In the genomic region with DNA sequence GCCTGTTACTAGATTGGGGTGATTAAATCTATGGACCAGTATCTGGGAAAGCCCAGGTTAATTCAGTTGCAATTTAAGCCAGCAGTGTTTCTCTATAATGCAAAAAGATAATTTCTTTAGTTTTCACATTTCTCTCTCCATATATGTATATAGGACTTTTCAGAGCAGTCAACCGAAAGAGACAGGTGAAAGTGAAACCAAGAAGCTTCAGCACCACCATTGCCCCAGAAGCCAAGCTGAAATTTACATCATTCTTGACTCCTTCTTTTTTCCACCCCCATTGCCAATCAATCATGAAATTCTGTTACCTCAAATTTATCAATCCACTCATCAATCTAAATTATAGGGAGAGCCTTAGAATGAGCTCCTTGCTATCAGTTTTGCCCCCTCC, we compare ENCODE assay signal across 9 cellular contexts. TPM values are rescaled to one million over a fixed set of nuclear protein-coding genes. Genes with fewer than 3 reads are reported as not detected.
DNase-seq lines count a peak whose midpoint lies in the region; ATAC-seq, FAIRE-seq and TF ChIP-seq lines count a peak whose summit lies in the region.
"Had no signal": no experiment of that assay in that cellular context is flagged by ENCODE, and none has a peak within 500 bp of the region (broad histone marks: within the 10 kb centered on the region; RNA-seq: fewer than 3 reads in every experiment).

No MANE protein-coding gene starts in this region.

- CTCF ChIA-PET in activated CD8-positive, alpha-beta T cell treated with anti-CD3 and anti-CD28 coated beads, Interleukin-2, amount 10 ng/mL, durations not matched to agents 7 days and 5 days (lab: Charles Lee), result interaction anchor here (0.9 kb wide), 1 partner anchor 255 kb away, joined by 5 read pairs; no protein-coding TSS in a partner anchor

- H3K4me1 Mint-ChIP-seq in activated naive CD4-positive, alpha-beta T cell treated with anti-CD3 and anti-CD28 coated beads, Interleukin-2, amount 50 U/mL, for 24 hours, result peaks cover 36% of the 10 kb centered on the region
- peaks cover 36% of the 10 kb centered on the region for H3K4me1 Mint-ChIP-seq in activated CD8-positive, alpha-beta T cell treated with anti-CD3 and anti-CD28 coated beads, Interleukin-2, amount 10 ng/mL, durations not matched to agents 7 days and 5 days (ENCODE audit: low read depth)
- peaks cover 35% of the 10 kb centered on the region for H3K4me1 Mint-ChIP-seq in mesothelial cell of epicardium

- H3K36me3 Mint-ChIP-seq in activated naive CD4-positive, alpha-beta T cell treated with anti-CD3 and anti-CD28 coated beads, Interleukin-2, amount 50 U/mL, for 24 hours, result no peaks in the 10 kb centered on the region
- H3K36me3 Mint-ChIP-seq in activated CD8-positive, alpha-beta T cell treated with anti-CD3 and anti-CD28 coated beads, Interleukin-2, amount 10 ng/mL, durations not matched to agents 7 days and 5 days (ENCODE audit: low read depth), result peaks cover 6% of the 10 kb centered on the region
- H3K36me3 Mint-ChIP-seq in mesothelial cell of epicardium, result peaks cover 2% of the 10 kb centered on the region

- peak overlapping the region; percentile 87 for H3K4me3 Mint-ChIP-seq in activated naive CD4-positive, alpha-beta T cell treated with anti-CD3 and anti-CD28 coated beads, Interleukin-2, amount 50 U/mL, for 24 hours
- H3K4me3 Mint-ChIP-seq in activated CD8-positive, alpha-beta T cell treated with anti-CD3 and anti-CD28 coated beads, Interleukin-2, amount 10 ng/mL, durations not matched to agents 7 days and 5 days, result peak overlapping the region; percentile 87
- peak overlapping the region; percentile 76 for H3K4me3 Mint-ChIP-seq in mesothelial cell of epicardium

- POLR2A ChIA-PET in activated CD8-positive, alpha-beta T cell treated with anti-CD3 and anti-CD28 coated beads, Interleukin-2, amount 10 ng/mL, durations not matched to agents 7 days and 5 days (lab: Charles Lee), result no interaction called here

- no peak for DNase-seq in activated naive CD4-positive, alpha-beta T cell treated with anti-CD3 and anti-CD28 coated beads, Interleukin-2, amount 50 U/mL, for 16 hours
- DNase-seq in activated CD8-positive, alpha-beta T cell treated with anti-CD3 and anti-CD28 coated beads, Interleukin-2, amount 10 ng/mL, durations not matched to agents 7 days and 5 days, result peak; percentile 40
- DNase-seq in mesothelial cell of epicardium (ENCODE audit: low spot score in 2 of 2, unreplicated experiment in 2 of 2) (no peak), NCI-H526 (lab: John Stamatoyannopoulos, UW) (no peak), frontal cortex (ENCODE audit: low spot score in 2 of 2) (no peak), superior temporal gyrus (ENCODE audit: extremely low spot score) (no peak)

- H3K27ac Mint-ChIP-seq in activated naive CD4-positive, alpha-beta T cell treated with anti-CD3 and anti-CD28 coated beads, Interleukin-2, amount 50 U/mL, for 24 hours, result no peak overlapping the region
- H3K27ac Mint-ChIP-seq in activated CD8-positive, alpha-beta T cell treated with anti-CD3 and anti-CD28 coated beads, Interleukin-2, amount 10 ng/mL, durations not matched to agents 7 days and 5 days, result peak overlapping the region; percentile 79
- peak overlapping the region; percentile 96 for H3K27ac Mint-ChIP-seq in mesothelial cell of epicardium

- peak; percentile 62 for ATAC-seq in HG03095 (IDR thresholded peaks at IDR 0.05; ENCODE audit: unreplicated experiment)
- ATAC-seq in activated CD8-positive, alpha-beta T cell treated with anti-CD3 and anti-CD28 coated beads, Interleukin-2, amount 10 ng/mL, durations not matched to agents 7 days and 5 days, result peak; percentile 29

- TF ChIP-seq CTCF in mesothelial cell of epicardium (IDR thresholded peaks at IDR 0.05; ENCODE audit: unreplicated experiment), result no peak

- H3K9me3 Mint-ChIP-seq in activated naive CD4-positive, alpha-beta T cell treated with anti-CD3 and anti-CD28 coated beads, Interleukin-2, amount 50 U/mL, for 24 hours, result no peaks in the 10 kb centered on the region
- peaks cover 3% of the 10 kb centered on the region for H3K9me3 Mint-ChIP-seq in activated CD8-positive, alpha-beta T cell treated with anti-CD3 and anti-CD28 coated beads, Interleukin-2, amount 10 ng/mL, durations not matched to agents 7 days and 5 days (ENCODE audit: insufficient read depth)
- peaks cover 5% of the 10 kb centered on the region for H3K9me3 Mint-ChIP-seq in mesothelial cell of epicardium

- FAIRE-seq in frontal cortex (lab: Jason Lieb, UNC), result no peak
- FAIRE-seq: colon had no signal

- peaks cover 32% of the 10 kb centered on the region for H3K27me3 Mint-ChIP-seq in activated naive CD4-positive, alpha-beta T cell treated with anti-CD3 and anti-CD28 coated beads, Interleukin-2, amount 50 U/mL, for 24 hours
- peaks cover 49% of the 10 kb centered on the region for H3K27me3 Mint-ChIP-seq in activated CD8-positive, alpha-beta T cell treated with anti-CD3 and anti-CD28 coated beads, Interleukin-2, amount 10 ng/mL, durations not matched to agents 7 days and 5 days (ENCODE audit: low read depth)
- peaks cover 45% of the 10 kb centered on the region for H3K27me3 Mint-ChIP-seq in mesothelial cell of epicardium (ENCODE audit: low read depth)

RNA-seq across cellular contexts. Expression of a gene that starts 2.8 kb away (rescaled TPM):
- total RNA-seq in activated CD8-positive, alpha-beta T cell treated with anti-CD3 and anti-CD28 coated beads, Interleukin-2, amount 10 ng/mL, durations not matched to agents 7 days and 5 days, result under 1 TPM; 0.03 to 0.21 TPM
- total RNA-seq in mesothelial cell of epicardium, result 52.1 to 54.3 TPM (median 54.2 TPM) in 3 replicates
- total RNA-seq in frontal cortex, result 0.82 TPM

Comparison
In these comparisons a context has a peak if more than half of its experiments do, and no peak if none do; other contexts are left out.
1. RNA of a gene that starts 2.8 kb away (total RNA-seq): 52.1 to 54.3 TPM in mesothelial cell of epicardium; 0.82 TPM in frontal cortex (single experiment) and 0.03 to 0.21 TPM in activated CD8-positive, alpha-beta T cell treated with anti-CD3 and anti-CD28 coated beads, Interleukin-2, amount 10 ng/mL, durations not matched to agents 7 days and 5 days; every median in the first group is over 10 times any median in the second.
2. Peak in every context shown above with its lines, with median percentiles within 50 percentile points of each other: H3K4me3 Mint-ChIP-seq.